10 cellular contexts compared by ENCODE assay signal in the genomic region with DNA sequence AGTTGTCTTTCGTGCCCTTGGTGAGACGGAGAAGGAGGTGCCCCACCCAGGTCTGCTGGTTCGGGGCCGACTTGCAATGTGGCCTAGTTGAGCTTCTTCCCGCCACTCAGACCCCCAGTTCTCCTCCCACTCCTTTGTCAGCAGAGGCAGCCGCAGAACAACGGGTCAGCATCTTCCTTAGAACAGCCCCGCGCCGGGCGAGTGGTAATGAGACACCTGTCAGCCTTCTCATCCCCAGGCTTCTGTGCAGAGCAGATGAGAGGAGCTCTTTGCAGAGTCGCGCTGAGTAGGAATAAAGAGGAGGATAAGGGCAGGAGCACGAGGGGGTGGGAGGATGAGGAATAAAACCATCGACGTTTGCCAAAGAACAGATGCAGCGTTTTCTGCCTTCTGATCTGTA.
"Had no signal": no experiment of that assay in that cellular context is flagged by ENCODE, and none has a peak within 500 bp of the region (broad histone marks: within the 10 kb centered on the region; RNA-seq: fewer than 3 reads in every experiment).

No MANE protein-coding gene starts in this region.

- H3K27ac ChIP-seq: breast epithelium, dorsolateral prefrontal cortex, hepatocyte, left lung, pancreas had no signal

- H3K36me3 ChIP-seq: breast epithelium, left lung, pancreas had no signal

- DNase-seq: activated CD4-positive, CD25-positive, alpha-beta regulatory T cell treated with anti-CD3 and anti-CD28 coated beads, Interleukin-2, amount 50 U/mL, for 72 hours; activated naive CD4-positive, alpha-beta T cell; activated T-cell treated with anti-CD3 and anti-CD28 coated beads for 4 hours; dorsolateral prefrontal cortex; left lung; mammary epithelial cell; pancreas; T1000 had no signal

- H3K9me3 ChIP-seq: breast epithelium, left lung, pancreas had no signal

- H3K4me3 ChIP-seq: breast epithelium, dorsolateral prefrontal cortex, hepatocyte, left lung, pancreas had no signal

- H3K4me1 ChIP-seq: breast epithelium, left lung, pancreas had no signal

- H3K27me3 ChIP-seq: pancreas had no signal
